In the genomic region with DNA sequence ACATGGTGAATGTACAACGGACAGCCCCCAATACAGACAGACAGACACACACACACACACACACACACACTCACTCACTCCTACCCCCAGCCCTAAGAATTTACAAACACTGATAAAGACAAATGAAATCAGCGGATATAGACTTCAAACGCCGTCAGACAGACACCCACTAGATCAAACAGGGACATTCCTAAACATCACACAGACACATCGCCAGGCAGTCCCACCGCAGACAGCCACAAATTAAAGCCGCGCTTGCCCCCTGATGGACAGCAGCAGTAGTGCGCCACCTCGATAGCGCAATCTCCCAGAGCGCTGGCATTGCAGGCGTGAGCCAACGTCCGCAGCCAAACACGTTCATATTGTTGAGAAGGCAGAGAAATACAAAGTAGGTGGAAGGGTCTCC, we compare ENCODE assay signal across 8 cellular contexts. TPM values are rescaled to one million over a fixed set of nuclear protein-coding genes. Genes with fewer than 3 reads are reported as not detected.
DNase-seq lines count a peak whose midpoint lies in the region; ATAC-seq, FAIRE-seq and TF ChIP-seq lines count a peak whose summit lies in the region.

No MANE protein-coding gene starts in this region.

- H3K9me2 ChIP-seq in neural cell (ENCODE audit: insufficient read depth, low read length) = no peaks in the 10 kb centered on the region

- H3K4me3 Mint-ChIP-seq in activated T-cell treated with anti-CD3 and anti-CD28 coated beads, Interleukin-2, amount 50 U/mL, for 4 hours = peak overlapping the region; percentile 79

- H2AFZ ChIP-seq in neural cell (ENCODE audit: low read depth, low read length) = no peak overlapping the region

- H3K9me3 Mint-ChIP-seq in activated T-cell treated with anti-CD3 and anti-CD28 coated beads, Interleukin-2, amount 50 U/mL, for 4 hours = no peaks in the 10 kb centered on the region

- H3K27me3 Mint-ChIP-seq in activated T-cell treated with anti-CD3 and anti-CD28 coated beads, Interleukin-2, amount 50 U/mL, for 4 hours (ENCODE audit: low read depth) = no peaks in the 10 kb centered on the region

- TF ChIP-seq RAD21 in neural cell (conservative IDR thresholded peaks at IDR 0.05) = peak; percentile 78

- FAIRE-seq in RCC 7860 (lab: Jason Lieb, UNC) = peak; percentile 52

- H3K27ac ChIP-seq in neural cell (ENCODE audit: low read length) = no peak overlapping the region

- no peak for TF ChIP-seq EP300 in neural cell (conservative IDR thresholded peaks at IDR 0.05; ENCODE audit: poor library complexity, severe bottlenecking)

- H3K4me2 ChIP-seq in neural cell (ENCODE audit: low read length) = no peak overlapping the region

- ATAC-seq in GM18873 (IDR thresholded peaks at IDR 0.05; ENCODE audit: low FRiP score, unreplicated experiment) = peak; percentile 70
- ATAC-seq in activated T-cell treated with anti-CD3 and anti-CD28 coated beads, Interleukin-2, amount 50 U/mL, for 4 hours = peak; percentile 86 to 88
- ATAC-seq in stimulated activated naive CD8-positive, alpha-beta T cell treated with anti-CD3 and anti-CD28 coated beads, Interleukin-15, Interleukin-2, amounts not matched to agents 100 U/mL and 50 U/mL, for 24 hours = peak; percentile 90

- no peaks in the 10 kb centered on the region for H3K79me2 ChIP-seq in neural cell (replicated peaks; ENCODE audit: insufficient read depth, low read length)

- H3K9me3 ChIP-seq in neural cell (ENCODE audit: low read length) = no peaks in the 10 kb centered on the region

- peak; percentile 90 for DNase-seq in AG20443 (ENCODE audit: low spot score)
- DNase-seq in HT1080 (ENCODE audit: low read depth) = peak; percentile 82
- DNase-seq in RCC 7860 (ENCODE audit: low spot score) = peak; percentile 78
- peak; percentile 90 for DNase-seq in activated T-cell treated with anti-CD3 and anti-CD28 coated beads, Interleukin-2, amount 50 U/mL, for 4 hours
- DNase-seq in fibroblast of gingiva (ENCODE audit: low read depth) = peak; percentile 66
- DNase-seq in stimulated activated naive CD8-positive, alpha-beta T cell treated with anti-CD3 and anti-CD28 coated beads, Interleukin-15, Interleukin-2, amounts not matched to agents 100 U/mL and 50 U/mL, for 24 hours = peak; percentile 91

- no peaks in the 10 kb centered on the region for H3K36me3 ChIP-seq in neural cell (ENCODE audit: insufficient read depth, low read length)

- no peak overlapping the region for H3K9ac ChIP-seq in neural cell (ENCODE audit: low read length)

- no peak overlapping the region for H3K4me3 ChIP-seq in neural cell (ENCODE audit: low read length)

- no peaks in the 10 kb centered on the region for H3K36me3 Mint-ChIP-seq in activated T-cell treated with anti-CD3 and anti-CD28 coated beads, Interleukin-2, amount 50 U/mL, for 4 hours (ENCODE audit: insufficient read depth)

- no peaks in the 10 kb centered on the region for H3F3A ChIP-seq in neural cell (ENCODE audit: insufficient read depth, low read length, poor library complexity, severe bottlenecking)

- H3K4me1 Mint-ChIP-seq in activated T-cell treated with anti-CD3 and anti-CD28 coated beads, Interleukin-2, amount 50 U/mL, for 4 hours (ENCODE audit: low read depth) = peaks cover 18% of the 10 kb centered on the region

- TF ChIP-seq CTCF in neural cell (IDR thresholded peaks at IDR 0.05; ENCODE audit: poor library complexity, severe bottlenecking) = peak; percentile 78

- no peaks in the 10 kb centered on the region for H4K20me1 ChIP-seq in neural cell (ENCODE audit: insufficient read depth)

- H3K27me3 ChIP-seq in neural cell (ENCODE audit: insufficient read depth, low read depth, low read length) = no peaks in the 10 kb centered on the region

TF ChIP-seq in neural cell, 6 proteins besides CTCF, POLR2A, EP300 and RAD21:
- TF ChIP-seq SMC3 (conservative IDR thresholded peaks at IDR 0.05; ENCODE audit: poor library complexity) = peak; percentile 79
- TF ChIP-seq TAF1 (IDR thresholded peaks at IDR 0.05; ENCODE audit: low read depth) = no peak

RNA-seq across cellular contexts. Expression of a gene that starts 24.7 kb away (rescaled TPM):
- 0.20 and 0.26 TPM in 2 replicates for total RNA-seq in HT1080 (2014; rRNA removed; shearing (Covaris generic))
- 0.07 and 0.12 TPM in 2 replicates for polyA plus RNA-seq in HT1080 (2015; cell fraction: cytosol; rRNA removed)
- polyA plus RNA-seq in HT1080 (2015; cell fraction: nucleus; rRNA removed) = 0.04 and 0.07 TPM in 2 replicates
- 1 to 10 TPM; 2.2 to 3.1 (median 2.7) TPM for total RNA-seq in activated T-cell treated with anti-CD3 and anti-CD28 coated beads, Interleukin-2, amount 50 U/mL, for 4 hours
- not detected in 2 replicates for polyA plus RNA-seq in neural cell
- not detected in 2 replicates for polyA minus RNA-seq in neural cell
